ENCODE assay signal across 9 cellular contexts in genomic region chr10:21020545-21020944, GRCh38.
DNase-seq lines count a peak whose midpoint lies in the region; ATAC-seq and TF ChIP-seq lines count a peak whose summit lies in the region.
"Had no signal": no experiment of that assay in that cellular context is flagged by ENCODE, and none has a peak within 500 bp of the region (broad histone marks: within the 10 kb centered on the region; RNA-seq: fewer than 3 reads in every experiment).

No MANE protein-coding gene starts in this region.

- H3K9me3 ChIP-seq in stomach (no peaks in the 10 kb centered on the region), upper lobe of left lung (no peaks in the 10 kb centered on the region)

- DNase-seq in AG09319 (ENCODE audit: extremely low read depth, low read depth): no peak
- DNase-seq in OCI-M1 (lab: John Stamatoyannopoulos, UW): peak; percentile 78
- DNase-seq in fibroblast of villous mesenchyme (ENCODE audit: low read depth): peak; percentile 18
- DNase-seq in stomach: peak; percentile 32
- no peak for DNase-seq in upper lobe of left lung
- no peak for DNase-seq in epidermal melanocyte (ENCODE audit: insufficient read length, low spot score)

- TF ChIP-seq EP300 in stomach (IDR thresholded peaks at IDR 0.05) (no peak), upper lobe of left lung (IDR thresholded peaks at IDR 0.05) (no peak)

- no peak for TF ChIP-seq POLR2A in stomach (IDR thresholded peaks at IDR 0.05)
- no peak for TF ChIP-seq POLR2A in upper lobe of left lung (IDR thresholded peaks at IDR 0.05)

- H3K27ac ChIP-seq in stomach (no peak overlapping the region), upper lobe of left lung (no peak overlapping the region)
- H3K27ac ChIP-seq: epithelial cell of prostate had no signal

- H3K36me3 ChIP-seq in stomach: no peaks in the 10 kb centered on the region
- H3K36me3 ChIP-seq in upper lobe of left lung: no peaks in the 10 kb centered on the region

- intact Hi-C loops in stomach (cut with DNase I; ENCODE audit: low total_unique reads): no loop called here

- WGBS in stomach, 5 donors: 95 to 97% (median 95%) methylated on average over 7 of the region's 7 CpGs
- 92 to 94% methylated on average over 7 of the region's 7 CpGs for WGBS in upper lobe of left lung, 2 donors

- H3K27me3 ChIP-seq in stomach (no peaks in the 10 kb centered on the region), upper lobe of left lung (no peaks in the 10 kb centered on the region)

- ATAC-seq in GM18861 (IDR thresholded peaks at IDR 0.05; ENCODE audit: unreplicated experiment) (peak; percentile 82), HG02981 (IDR thresholded peaks at IDR 0.05; ENCODE audit: unreplicated experiment) (peak; percentile 78), upper lobe of left lung (ENCODE audit: low FRiP score in 2 of 2) (no peak)

- no peaks in the 10 kb centered on the region for H3K4me1 ChIP-seq in stomach
- peaks cover 0 to 11% (median 0%) of the 10 kb centered on the region in 4 donors for H3K4me1 ChIP-seq in upper lobe of left lung

- peak; percentile 46 for TF ChIP-seq CTCF in AG09319 (IDR thresholded peaks at IDR 0.05; ENCODE audit: low read depth, low read length)
- peak; percentile 59 for TF ChIP-seq CTCF in fibroblast of villous mesenchyme (IDR thresholded peaks at IDR 0.05; ENCODE audit: insufficient read depth, low read depth, low read length)
- peak in 1 of 7 experiments; percentile 9 for TF ChIP-seq CTCF in stomach (IDR thresholded peaks at IDR 0.05)
- peak in 1 of 6 experiments; percentile 5 for TF ChIP-seq CTCF in upper lobe of left lung (IDR thresholded peaks at IDR 0.05)

- no peak overlapping the region for H3K4me3 ChIP-seq in fibroblast of villous mesenchyme (ENCODE audit: low read depth, low read length)
- no peak overlapping the region for H3K4me3 ChIP-seq in stomach
- H3K4me3 ChIP-seq in upper lobe of left lung: no peak overlapping the region

Comparison
In these comparisons a context has a peak if more than half of its experiments do, and no peak if none do; other contexts are left out.
1. DNase-seq: peak in OCI-M1 (single experiment), fibroblast of villous mesenchyme (single experiment) and stomach (single experiment); none in AG09319 (single experiment), upper lobe of left lung (0 of 2) and epidermal melanocyte (single experiment).
2. ATAC-seq: peak in GM18861 (single experiment) and HG02981 (single experiment); none in upper lobe of left lung (0 of 2).